12 cellular contexts compared by ENCODE assay signal in genomic region chr22:24550902-24551229, GRCh38. TPM values are rescaled to one million over a fixed set of nuclear protein-coding genes. Genes with fewer than 3 reads are reported as not detected.
DNase-seq lines count a peak whose midpoint lies in the region; ATAC-seq and TF ChIP-seq lines count a peak whose summit lies in the region.
"Had no signal": no experiment of that assay in that cellular context is flagged by ENCODE, and none has a peak within 500 bp of the region (broad histone marks: within the 10 kb centered on the region; RNA-seq: fewer than 3 reads in every experiment).

No MANE protein-coding gene starts in this region.

- no peak for ATAC-seq in Right ventricle myocardium superior (ENCODE audit: poor library complexity)
- ATAC-seq in memory B cell (ENCODE audit: low read depth) = no peak
- ATAC-seq in upper lobe of left lung (ENCODE audit: low FRiP score in 2 of 2) = no peak

- TF ChIP-seq CTCF in right atrium auricular region (IDR thresholded peaks at IDR 0.05) = no peak
- no peak for TF ChIP-seq CTCF in RWPE1 (conservative IDR thresholded peaks at IDR 0.05; ENCODE audit: low read depth)
- TF ChIP-seq CTCF in upper lobe of left lung (IDR thresholded peaks at IDR 0.05) = no peak

- H3K27me3 ChIP-seq in right atrium auricular region = no peaks in the 10 kb centered on the region
- H3K27me3 ChIP-seq in upper lobe of left lung = no peaks in the 10 kb centered on the region

- H3K27me3 Mint-ChIP-seq in memory B cell = no peaks in the 10 kb centered on the region

- H3K4me1 Mint-ChIP-seq in memory B cell = peaks cover 44% of the 10 kb centered on the region

- H3K36me3 ChIP-seq in right atrium auricular region = peaks cover 35% of the 10 kb centered on the region
- H3K36me3 ChIP-seq in upper lobe of left lung = peaks cover 15 to 46% (median 27%) of the 10 kb centered on the region in 4 donors

- H3K36me3 Mint-ChIP-seq in memory B cell = peaks cover 31% of the 10 kb centered on the region

- peak overlapping the region; percentile 63 for H3K4me3 Mint-ChIP-seq in memory B cell

- DNase-seq in right atrium auricular region (ENCODE audit: low spot score) = no peak
- no peak for DNase-seq in Right ventricle myocardium superior
- DNase-seq in RWPE1 (ENCODE audit: low spot score) = no peak
- DNase-seq in memory B cell (ENCODE audit: low spot score in 2 of 2) = no peak
- DNase-seq in upper lobe of left lung = no peak
- no peak for DNase-seq in stimulated activated naive CD4-positive, alpha-beta T cell treated with Interleukin-2 at 50 U/mL for 16 hours (lab: John Stamatoyannopoulos, UW)
- DNase-seq in NCI-H345 (lab: John Stamatoyannopoulos, UW) = no peak
- no peak for DNase-seq in SKM-1 (lab: John Stamatoyannopoulos, UW; ENCODE audit: unreplicated experiment)
- DNase-seq: anterior cingulate cortex, NCI-H1092 treated with DMSO at 0.1 percent for 48 hours had no signal

- H3K27ac ChIP-seq in right atrium auricular region (peak overlapping the region; percentile 59 to 65), RWPE1 (peak overlapping the region; percentile 31), upper lobe of left lung (peak overlapping the region; percentile 12 to 30 (median 22))

- intact Hi-C loops in Right ventricle myocardium superior (cut with DNase I) = no loop called here

- CTCF ChIA-PET in RWPE1 (lab: Yijun Ruan, JAX) = no interaction called here

- no peak overlapping the region for H3K4me3 ChIP-seq in right atrium auricular region
- no peak overlapping the region for H3K4me3 ChIP-seq in upper lobe of left lung

- H3K9me3 ChIP-seq in right atrium auricular region (no peaks in the 10 kb centered on the region), upper lobe of left lung (no peaks in the 10 kb centered on the region)

- TF ChIP-seq POLR2A in upper lobe of left lung (IDR thresholded peaks at IDR 0.05) = no peak

- peak overlapping the region; percentile 91 for H3K27ac Mint-ChIP-seq in memory B cell

- no peak for TF ChIP-seq EP300 in upper lobe of left lung (IDR thresholded peaks at IDR 0.05)

- no peaks in the 10 kb centered on the region for H3K9me3 Mint-ChIP-seq in memory B cell

- POLR2A ChIA-PET in RWPE1 (lab: Yijun Ruan, JAX; ENCODE audit: low non-redundant PET) = no interaction called here

- H3K4me1 ChIP-seq in right atrium auricular region = peaks cover 0 to 54% of the 10 kb centered on the region in 2 donors
- H3K4me1 ChIP-seq in upper lobe of left lung = peaks cover 19 to 48% (median 34%) of the 10 kb centered on the region in 4 donors

- 62 to 90% methylated on average over 1 to 3 of the region's 3 CpGs for WGBS in upper lobe of left lung, 2 donors

RNA-seq across cellular contexts. Expression of gene GUCD1, which starts 4.1 kb away (rescaled TPM):
- total RNA-seq in right atrium auricular region (100 to 1,000 TPM; 132 to 147 TPM), Right ventricle myocardium superior (291 TPM), upper lobe of left lung (100 to 1,000 TPM in 5 of 6 donors, 10 to 100 TPM in 1; 77.5 to 231 (median 160) TPM)

RNA-seq across cellular contexts. Expression of gene SNRPD3, which starts 4.9 kb away (rescaled TPM):
- total RNA-seq in right atrium auricular region (100 to 1,000 TPM; 100 to 125 TPM), Right ventricle myocardium superior (63.1 TPM), upper lobe of left lung (100 to 1,000 TPM in 1 of 6 donors, 10 to 100 TPM in 5; 66.8 to 119 (median 84.8) TPM)

RNA-seq across cellular contexts. Expression of gene LRRC75B, which starts 42.0 kb away (rescaled TPM):
- total RNA-seq in right atrium auricular region (1 to 10 TPM; 3.0 to 7.5 TPM), Right ventricle myocardium superior (5.0 TPM), upper lobe of left lung (10 to 100 TPM in 4 of 6 donors, 1 to 10 TPM in 2; 9.7 to 50.3 (median 13.2) TPM)

RNA-seq across cellular contexts. Expression of gene GGT1, which starts 52.1 kb away (rescaled TPM):
- total RNA-seq in right atrium auricular region (1 to 10 TPM in 1 of 2 donors, under 1 TPM in 1; 0.98 to 1.7 TPM), Right ventricle myocardium superior (1.5 TPM), upper lobe of left lung (100 to 1,000 TPM in 4 of 6 donors, 10 to 100 TPM in 2; 57.4 to 220 (median 117) TPM)

RNA-seq across cellular contexts. Expression of gene UPB1, which starts 55.7 kb away (rescaled TPM):
- total RNA-seq in right atrium auricular region (1 to 10 TPM; 1.7 to 2.4 TPM), Right ventricle myocardium superior (1.7 TPM), upper lobe of left lung (1 to 10 TPM in 5 of 6 donors, under 1 TPM in 1; 0.91 to 9.4 (median 1.4) TPM)
- total RNA-seq: HT1080, lung microvascular endothelial cell had no signal
